8 cellular contexts compared by ENCODE assay signal in the genomic region with DNA sequence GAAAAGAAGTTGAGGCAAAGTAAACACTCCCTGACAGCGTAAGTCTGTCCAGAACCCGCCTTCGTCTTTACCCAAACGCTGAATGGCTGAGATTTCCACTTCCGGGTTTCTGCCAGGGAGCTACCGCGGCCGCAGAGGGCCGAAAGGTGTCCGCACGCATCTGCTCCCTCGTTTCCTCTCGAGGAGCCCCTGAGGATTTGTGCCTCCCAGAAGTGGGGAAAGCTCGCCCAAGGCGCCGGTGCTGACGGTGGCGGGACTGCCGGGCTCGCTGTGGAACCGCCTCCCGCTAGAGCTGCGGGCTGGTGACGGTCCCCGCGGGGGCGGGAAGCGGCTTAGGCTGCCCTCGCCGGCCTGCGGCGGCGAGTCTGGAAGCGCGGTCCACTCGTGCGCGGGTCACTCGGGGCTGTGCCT.
DNase-seq lines count a peak whose midpoint lies in the region; ATAC-seq and TF ChIP-seq lines count a peak whose summit lies in the region.

No MANE protein-coding gene starts in this region.

- no peaks in the 10 kb centered on the region for H3K36me3 ChIP-seq in ovary

- intact Hi-C loops in ovary (cut with DNase I), result no loop called here

- H3K27me3 ChIP-seq in ovary, result no peaks in the 10 kb centered on the region

- TF ChIP-seq CTCF in GM12875 (IDR thresholded peaks at IDR 0.05; ENCODE audit: borderline replicate concordance, insufficient read depth, low read depth, low read length), result no peak
- no peak for TF ChIP-seq CTCF in ovary (IDR thresholded peaks at IDR 0.05)

- no peaks in the 10 kb centered on the region for H3K9me3 ChIP-seq in ovary

- no peaks in the 10 kb centered on the region for H3K27me3 Mint-ChIP-seq in activated T-cell treated with anti-CD3 and anti-CD28 coated beads, Interleukin-2, amount 50 U/mL, for 4 hours (ENCODE audit: low read depth)

- H3K4me1 Mint-ChIP-seq in activated T-cell treated with anti-CD3 and anti-CD28 coated beads, Interleukin-2, amount 50 U/mL, for 4 hours (ENCODE audit: low read depth), result no peaks in the 10 kb centered on the region

- DNase-seq in NCI-H187 (lab: John Stamatoyannopoulos, UW) (peak; percentile 68 to 70), ovary (peak in 3 of 5 donors; percentile 19 to 42 (median 21)), MV-4-11 (lab: John Stamatoyannopoulos, UW) (no peak), SW480 (ENCODE audit: low spot score) (no peak), GM19238 (ENCODE audit: insufficient read length, low spot score) (no peak), cerebellar nuclear complex (lab: John Stamatoyannopoulos, UW) (no peak)
- peak; percentile 6 for DNase-seq in activated T-cell treated with anti-CD3 and anti-CD28 coated beads, Interleukin-2, amount 50 U/mL, for 4 hours

- H3K9me3 Mint-ChIP-seq in activated T-cell treated with anti-CD3 and anti-CD28 coated beads, Interleukin-2, amount 50 U/mL, for 4 hours, result peaks cover 14% of the 10 kb centered on the region

- H3K36me3 Mint-ChIP-seq in activated T-cell treated with anti-CD3 and anti-CD28 coated beads, Interleukin-2, amount 50 U/mL, for 4 hours (ENCODE audit: insufficient read depth), result no peaks in the 10 kb centered on the region

- no peak for TF ChIP-seq POLR2A in ovary (IDR thresholded peaks at IDR 0.05)

- H3K4me3 Mint-ChIP-seq in activated T-cell treated with anti-CD3 and anti-CD28 coated beads, Interleukin-2, amount 50 U/mL, for 4 hours, result no peak overlapping the region

- no peak for TF ChIP-seq EP300 in ovary (IDR thresholded peaks at IDR 0.05)

- H3K4me3 ChIP-seq in GM12875 (ENCODE audit: low read depth, low read length) (peak overlapping the region; percentile 65), ovary (no peak overlapping the region)

- H3K4me1 ChIP-seq in ovary (ENCODE audit: insufficient read depth), result no peaks in the 10 kb centered on the region

- H3K27ac ChIP-seq in ovary, result no peak overlapping the region

- peak; percentile 35 to 75 for ATAC-seq in activated T-cell treated with anti-CD3 and anti-CD28 coated beads, Interleukin-2, amount 50 U/mL, for 4 hours

- 42 to 55% (median 52%) methylated on average over 39 of the region's 39 CpGs for WGBS in ovary, 3 donors

Comparison
In these comparisons a context has a peak if more than half of its experiments do, and no peak if none do; other contexts are left out.
1. DNase-seq: peak in NCI-H187 (2 of 2), activated T-cell treated with anti-CD3 and anti-CD28 coated beads, Interleukin-2, amount 50 U/mL, for 4 hours (single experiment) and ovary (3 of 5); none in MV-4-11 (single experiment), SW480 (single experiment), GM19238 (single experiment) and cerebellar nuclear complex (0 of 2).